Comparison of ENCODE assay signal across 8 cellular contexts in the genomic region with DNA sequence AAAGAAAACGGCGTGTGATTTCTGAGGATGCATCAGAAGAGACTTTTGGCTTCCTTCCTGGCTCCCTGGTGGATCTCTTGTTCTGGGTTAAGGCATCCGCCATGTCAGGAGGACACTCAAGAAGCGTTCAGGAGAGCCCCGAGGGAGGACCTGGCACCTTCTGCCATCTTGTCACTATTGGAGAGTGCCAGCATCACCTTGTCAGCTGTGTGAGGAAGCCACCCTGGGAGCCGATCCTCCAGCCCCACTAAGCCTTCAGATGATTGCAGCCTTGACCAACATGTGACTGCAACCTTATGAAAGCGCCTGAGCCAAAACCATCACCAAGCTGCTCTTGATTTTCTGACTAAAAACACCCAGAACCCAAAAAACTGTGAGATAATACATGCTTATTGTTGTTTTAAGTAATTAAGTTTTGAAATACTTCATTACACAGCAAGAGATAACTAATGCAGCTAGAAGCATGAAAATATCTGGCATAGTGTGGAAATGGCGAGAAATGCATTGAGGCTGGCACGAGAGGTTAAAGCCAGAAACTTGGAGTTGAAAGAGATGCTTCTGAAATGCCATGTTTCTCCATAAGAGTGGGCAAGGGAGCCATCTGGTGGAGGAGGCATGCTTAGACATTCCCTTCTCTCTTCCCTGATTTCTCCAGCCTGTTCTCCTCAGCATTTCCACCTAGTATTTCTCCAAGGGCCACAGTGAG. TPM values are rescaled to one million over a fixed set of nuclear protein-coding genes. Genes with fewer than 3 reads are reported as not detected.
DNase-seq lines count a peak whose midpoint lies in the region; ATAC-seq lines count a peak whose summit lies in the region.

No MANE protein-coding gene starts in this region.

- no peaks in the 10 kb centered on the region for H3K36me3 ChIP-seq in mesendoderm (ENCODE audit: control insufficient read depth, insufficient read depth, low read length)

- no peak overlapping the region for H3K56ac ChIP-seq in mesendoderm (ENCODE audit: low read length)

- H2BK5ac ChIP-seq in mesendoderm (ENCODE audit: low read length), result no peak overlapping the region

- H2BK15ac ChIP-seq in mesendoderm (replicated peaks; ENCODE audit: low read depth), result no peak overlapping the region

- no peak overlapping the region for H3K4me2 ChIP-seq in mesendoderm (ENCODE audit: low read length)

- no peaks in the 10 kb centered on the region for H3K27me3 ChIP-seq in mesendoderm (ENCODE audit: insufficient read depth, low read length, poor library complexity)

- H2BK120ac ChIP-seq in mesendoderm (ENCODE audit: low read depth, low read length), result no peak overlapping the region

- H3K18ac ChIP-seq in mesendoderm (ENCODE audit: low read length), result no peak overlapping the region

- H3K4me1 ChIP-seq in mesendoderm (ENCODE audit: control insufficient read depth, low read depth, low read length), result no peaks in the 10 kb centered on the region

- H3K79me1 ChIP-seq in mesendoderm (ENCODE audit: low read length), result no peaks in the 10 kb centered on the region

- WGBS in mesendoderm (ENCODE audit: extremely low coverage, insufficient coverage, low lambda C conversion rate), result no CpG with 5 or more reads among the region's 9 CpGs

- no peak overlapping the region for H3K9ac ChIP-seq in mesendoderm (ENCODE audit: low read length)

- intact Hi-C loops in posterior vena cava (cut with DNase I), result loop anchor here in 1 of 2 donors (2.0 kb wide), 1 partner anchor 27 kb away; no protein-coding TSS in a partner anchor

- no peak overlapping the region for H3K27ac ChIP-seq in mesendoderm (ENCODE audit: low read depth, low read length)

- H3K4me3 ChIP-seq in mesendoderm (ENCODE audit: low read length), result no peak overlapping the region

- no peak overlapping the region for H4K5ac ChIP-seq in mesendoderm (ENCODE audit: low read length)

- peak; percentile 56 for DNase-seq in AG08396 (ENCODE audit: low spot score)
- DNase-seq in NCI-H226, result peak; percentile 42
- peak; percentile 41 for DNase-seq in activated CD4-positive, CD25-positive, alpha-beta regulatory T cell treated with anti-CD3 and anti-CD28 coated beads, Interleukin-2, amount 50 U/mL, for 72 hours
- DNase-seq in effector CD8-positive, alpha-beta T cell (lab: John Stamatoyannopoulos, UW), result peak; percentile 47
- peak; percentile 76 for DNase-seq in mesendoderm
- DNase-seq in stimulated activated naive CD8-positive, alpha-beta T cell treated with anti-CD3 and anti-CD28 coated beads, Interleukin-15, Interleukin-2, amounts not matched to agents 100 U/mL and 50 U/mL, for 24 hours, result peak; percentile 65
- no peak for DNase-seq in posterior vena cava (ENCODE audit: low spot score)

- H2AK5ac ChIP-seq in mesendoderm (ENCODE audit: low read length), result no peak overlapping the region

- no peak overlapping the region for H3K23ac ChIP-seq in mesendoderm (ENCODE audit: low read length)

- no peak overlapping the region for H3K4ac ChIP-seq in mesendoderm (ENCODE audit: low read depth, low read length)

- ATAC-seq in GM21825 (IDR thresholded peaks at IDR 0.05; ENCODE audit: unreplicated experiment), result peak; percentile 41
- peak; percentile 62 for ATAC-seq in stimulated activated naive CD8-positive, alpha-beta T cell treated with anti-CD3 and anti-CD28 coated beads, Interleukin-15, Interleukin-2, amounts not matched to agents 100 U/mL and 50 U/mL, for 24 hours

- H3K79me2 ChIP-seq in mesendoderm (ENCODE audit: control insufficient read depth, insufficient read depth, low read length), result no peaks in the 10 kb centered on the region

- H4K8ac ChIP-seq in mesendoderm (ENCODE audit: low read depth, low read length), result no peak overlapping the region

RNA-seq across cellular contexts. Expression of a gene that starts 5.4 kb away (rescaled TPM):
- 9.5 TPM for polyA plus RNA-seq in mesendoderm (2013, experiment 1 of 2)
- polyA plus RNA-seq in mesendoderm (2013, experiment 2 of 2), result 8.5 TPM
- total RNA-seq in posterior vena cava, result 10 to 100 TPM; 15.8 to 16.0 TPM

RNA-seq across cellular contexts. Expression of a gene that starts 18.0 kb away (rescaled TPM):
- 23.5 TPM for polyA plus RNA-seq in mesendoderm (2013, experiment 1 of 2)
- 23.3 TPM for polyA plus RNA-seq in mesendoderm (2013, experiment 2 of 2)
- 10 to 100 TPM; 87.5 to 96.8 TPM for total RNA-seq in posterior vena cava

RNA-seq across cellular contexts. Expression of a gene that starts 40.3 kb away (rescaled TPM):
- polyA plus RNA-seq in mesendoderm (2013, experiment 1 of 2), result 0.98 TPM
- 0.90 TPM for polyA plus RNA-seq in mesendoderm (2013, experiment 2 of 2)
- total RNA-seq in posterior vena cava, result under 1 TPM; 0.38 to 0.56 TPM

RNA-seq across cellular contexts. Expression of a gene that starts 44.5 kb away (rescaled TPM):
- polyA plus RNA-seq in mesendoderm (2013, experiment 1 of 2), result 3.3 TPM
- 2.9 TPM for polyA plus RNA-seq in mesendoderm (2013, experiment 2 of 2)
- total RNA-seq in posterior vena cava, result 10 to 100 TPM; 15.0 to 17.6 TPM
